ENCODE assay signal across 8 cellular contexts in the genomic region with DNA sequence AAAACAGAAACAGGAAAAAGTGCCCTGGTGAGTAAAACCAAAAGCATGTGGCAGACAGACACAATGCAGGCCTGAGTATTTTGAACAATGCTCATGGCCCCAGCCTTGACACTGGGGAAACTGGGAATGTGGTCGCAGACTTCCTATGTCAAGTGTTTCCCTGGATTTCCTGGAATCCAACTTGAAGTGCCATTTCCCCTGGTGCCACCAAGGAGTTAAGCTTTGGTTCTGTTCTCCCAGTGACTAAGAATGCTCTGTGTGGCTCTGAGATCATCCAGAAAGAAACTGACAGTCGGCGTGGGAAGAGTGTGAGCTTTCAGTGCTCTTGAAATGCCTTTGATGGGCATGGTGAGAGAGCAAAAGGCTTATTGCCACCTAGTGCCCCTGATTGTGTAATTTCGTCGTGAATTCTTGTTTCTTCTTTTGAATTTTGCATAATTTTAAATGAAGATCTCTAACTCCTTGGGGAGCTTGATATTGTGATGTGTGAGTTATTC.
DNase-seq lines count a peak whose midpoint lies in the region; ATAC-seq lines count a peak whose summit lies in the region.

No MANE protein-coding gene starts in this region.

- H3K9ac ChIP-seq in GM23248 (peak overlapping the region; percentile 73), skeletal muscle satellite cell (ENCODE audit: low read depth, low read length) (peak overlapping the region; percentile 11)

- no peaks in the 10 kb centered on the region for H3K79me2 ChIP-seq in GM23248 (ENCODE audit: insufficient read depth)

- H3K36me3 ChIP-seq in GM23248 (ENCODE audit: low read depth) (no peaks in the 10 kb centered on the region), skeletal muscle satellite cell (ENCODE audit: insufficient read depth, low read length) (no peaks in the 10 kb centered on the region)

- H3K4me3 ChIP-seq in GM23248 (peak overlapping the region; percentile 46), skeletal muscle satellite cell (ENCODE audit: low read length) (no peak overlapping the region)

- peaks cover 55% of the 10 kb centered on the region for H3K4me1 ChIP-seq in GM23248 (ENCODE audit: insufficient read depth)
- peaks cover 23% of the 10 kb centered on the region for H3K4me1 ChIP-seq in skeletal muscle satellite cell (ENCODE audit: control insufficient read depth, insufficient read depth, low read length)

- H3K27me3 ChIP-seq in GM23248 (replicated peaks; ENCODE audit: insufficient read depth) (no peaks in the 10 kb centered on the region), skeletal muscle satellite cell (ENCODE audit: control insufficient read depth, insufficient read depth, low read length) (no peaks in the 10 kb centered on the region)

- no peaks in the 10 kb centered on the region for H4K20me1 ChIP-seq in GM23248 (ENCODE audit: insufficient read depth)

- DNase-seq in GM23248 (peak; percentile 88), Right ventricle myocardium superior (no peak), HPDE6-E6E7 (ENCODE audit: extremely low spot score) (no peak), T-helper 9 cell (no peak), DMS79 treated with DMSO at 0.1 percent for 48 hours (lab: John Stamatoyannopoulos, UW) (no peak)
- peak; percentile 67 for DNase-seq in activated CD8-positive, alpha-beta memory T cell treated with anti-CD3 and anti-CD28 coated beads, Interleukin-2, amount 50 U/mL, for 48 hours

- intact Hi-C loops in Right ventricle myocardium superior (cut with DNase I) = loop anchor here (5.0 kb wide), 1 partner anchor 45 kb away; no protein-coding TSS in a partner anchor

- in situ Hi-C loops in GM23248 (cut with MboI) = no loop called here

- H2AFZ ChIP-seq in GM23248 = peak overlapping the region; percentile 76

- peak overlapping the region; percentile 93 for H3K27ac ChIP-seq in GM23248

- ATAC-seq in Right ventricle myocardium superior (ENCODE audit: poor library complexity) = peak; percentile 36
- ATAC-seq in GM19452 (IDR thresholded peaks at IDR 0.05; ENCODE audit: unreplicated experiment) = no peak

- H3K9me2 ChIP-seq in GM23248 (ENCODE audit: insufficient read depth) = no peaks in the 10 kb centered on the region

- H3K4me2 ChIP-seq in GM23248 (ENCODE audit: unreplicated experiment) (peak overlapping the region; percentile 75), skeletal muscle satellite cell (ENCODE audit: low read length) (peak overlapping the region; percentile 42)

- H3F3A ChIP-seq in GM23248 (ENCODE audit: insufficient read depth) = peaks cover 68% of the 10 kb centered on the region

- 1 to 6% methylated on average over 5 of the region's 5 CpGs for WGBS in GM23248 (ENCODE audit: low coverage in 1 of 2, low lambda C conversion rate in 2 of 2, missing lambda C conversion rate in 2 of 2), 2 experiments

- no peaks in the 10 kb centered on the region for H3K9me3 ChIP-seq in GM23248 (ENCODE audit: low read depth)
- peaks cover 3% of the 10 kb centered on the region for H3K9me3 ChIP-seq in skeletal muscle satellite cell (replicated peaks; ENCODE audit: low read length)

Comparison
In these comparisons a context has a peak if more than half of its experiments do, and no peak if none do; other contexts are left out.
1. DNase-seq: peak in GM23248 (single experiment) and activated CD8-positive, alpha-beta memory T cell treated with anti-CD3 and anti-CD28 coated beads, Interleukin-2, amount 50 U/mL, for 48 hours (single experiment); none in Right ventricle myocardium superior (single experiment), HPDE6-E6E7 (single experiment), T-helper 9 cell (single experiment) and DMS79 treated with DMSO at 0.1 percent for 48 hours (single experiment).